Comparison of ENCODE assay signal across 13 cellular contexts in genomic region chr11:122692444-122692843, GRCh38. TPM values are rescaled to one million over a fixed set of nuclear protein-coding genes. Genes with fewer than 3 reads are reported as not detected.
DNase-seq lines count a peak whose midpoint lies in the region; ATAC-seq and TF ChIP-seq lines count a peak whose summit lies in the region.
"Had no signal": no experiment of that assay in that cellular context is flagged by ENCODE, and none has a peak within 500 bp of the region (broad histone marks: within the 10 kb centered on the region; RNA-seq: fewer than 3 reads in every experiment).

No MANE protein-coding gene starts in this region.

- in situ Hi-C loops in transverse colon (cut with MboI; ENCODE audit: low pct_ligation_motif_present in 1 of 4, low pct_unique_long_range_greater_than_20kb in 1 of 4, low sequenced_read_pairs in 3 of 4): no loop called here

- H3K27me3 ChIP-seq in smooth muscle cell (ENCODE audit: low read depth) (no peaks in the 10 kb centered on the region), transverse colon (no peaks in the 10 kb centered on the region), aorta (ENCODE audit: control insufficient read depth in 1 of 2, insufficient read depth in 2 of 2, low read length in 1 of 2) (no peaks in the 10 kb centered on the region)
- H3K27me3 ChIP-seq: gastroesophageal sphincter, upper lobe of left lung had no signal

- no peak for DNase-seq in activated CD4-positive, alpha-beta T cell treated with anti-CD3 and anti-CD28 coated beads, Interleukin-2, amount 10 ng/mL, durations not matched to agents 24 days and 14 days
- DNase-seq in activated CD4-positive, alpha-beta T cell treated with anti-CD3 and anti-CD28 coated beads, Interleukin-2, amount 10 ng/mL, durations not matched to agents 7 days and 5 days: no peak
- DNase-seq in OCI-LY7 (ENCODE audit: low spot score) (no peak), smooth muscle cell (lab: John Stamatoyannopoulos, UW; ENCODE audit: unreplicated experiment) (no peak), transverse colon (no peak), aorta (no peak), NOMO-1 treated with dmso at 0.1 percent for 144 hours (lab: John Stamatoyannopoulos, UW; ENCODE audit: unreplicated experiment) (no peak)
- DNase-seq in effector memory CD8-positive, alpha-beta T cell: no peak
- DNase-seq: stimulated activated CD4-positive, alpha-beta T cell treated with anti-CD3 and anti-CD28 coated beads, Interleukin-1b, Interleukin-23, amount 100 ng/mL, for 48 hours; T-helper 2 cell; upper lobe of left lung had no signal

- H3K36me3 ChIP-seq in OCI-LY7 (ENCODE audit: insufficient read depth, low read length) (no peaks in the 10 kb centered on the region), smooth muscle cell (ENCODE audit: low read depth) (no peaks in the 10 kb centered on the region), transverse colon (no peaks in the 10 kb centered on the region), aorta (ENCODE audit: control insufficient read depth in 1 of 2, insufficient read depth in 2 of 2, low read length in 1 of 2) (no peaks in the 10 kb centered on the region)
- H3K36me3 ChIP-seq: gastroesophageal sphincter, upper lobe of left lung had no signal

- CTCF ChIA-PET in activated CD4-positive, alpha-beta T cell treated with anti-CD3 and anti-CD28 coated beads, Interleukin-2, amount 10 ng/mL, durations not matched to agents 7 days and 5 days (lab: Charles Lee): interaction anchor here (1.2 to 1.4 kb wide), 2 partner anchors 14 to 62 kb away, joined by 3 read pairs; no protein-coding TSS in a partner anchor
- CTCF ChIA-PET in OCI-LY7 (lab: Charles Lee; ENCODE audit: unreplicated experiment): interaction anchor here (1.3 to 2.1 kb wide), 3 partner anchors 53 to 63 kb away, joined by 4 to 8 read pairs (median 5); no protein-coding TSS in a partner anchor

- H4K20me1 ChIP-seq in OCI-LY7 (ENCODE audit: insufficient read depth, low read length) (no peaks in the 10 kb centered on the region), smooth muscle cell (ENCODE audit: low read depth) (peaks cover 19% of the 10 kb centered on the region)

- no peak for ATAC-seq in effector memory CD8-positive, alpha-beta T cell (replicated peaks)
- ATAC-seq in aorta (ENCODE audit: low FRiP score): no peak
- ATAC-seq: gastroesophageal sphincter had no signal

- no peak for TF ChIP-seq POLR2A in transverse colon (IDR thresholded peaks at IDR 0.05)

- intact Hi-C loops in activated CD4-positive, alpha-beta T cell treated with anti-CD3 and anti-CD28 coated beads, Interleukin-2, amount 10 ng/mL, durations not matched to agents 24 days and 14 days (cut with micrococcal nuclease): no loop called here
- intact Hi-C loops in OCI-LY7 (cut with micrococcal nuclease; ENCODE audit: unreplicated experiment) (no loop called here), transverse colon (cut with DNase I; ENCODE audit: low total_unique reads) (no loop called here), aorta (cut with DNase I) (no loop called here)

- no peak for TF ChIP-seq EP300 in transverse colon (IDR thresholded peaks at IDR 0.05; ENCODE audit: low read depth)

- peak overlapping the region; percentile 44 for H3K27ac Mint-ChIP-seq in activated CD4-positive, alpha-beta T cell treated with anti-CD3 and anti-CD28 coated beads, Interleukin-2, amount 10 ng/mL, durations not matched to agents 24 days and 14 days
- H3K27ac Mint-ChIP-seq in activated CD4-positive, alpha-beta T cell treated with anti-CD3 and anti-CD28 coated beads, Interleukin-2, amount 10 ng/mL, durations not matched to agents 7 days and 5 days: no peak overlapping the region
- peak overlapping the region; percentile 84 to 87 for H3K27ac Mint-ChIP-seq in effector memory CD8-positive, alpha-beta T cell

- no peaks in the 10 kb centered on the region for H3K9me3 Mint-ChIP-seq in activated CD4-positive, alpha-beta T cell treated with anti-CD3 and anti-CD28 coated beads, Interleukin-2, amount 10 ng/mL, durations not matched to agents 24 days and 14 days
- H3K9me3 Mint-ChIP-seq in activated CD4-positive, alpha-beta T cell treated with anti-CD3 and anti-CD28 coated beads, Interleukin-2, amount 10 ng/mL, durations not matched to agents 7 days and 5 days: no peaks in the 10 kb centered on the region
- no peaks in the 10 kb centered on the region for H3K9me3 Mint-ChIP-seq in effector memory CD8-positive, alpha-beta T cell
- H3K9me3 Mint-ChIP-seq: activated T-helper 2 cell treated with anti-CD3 and anti-CD28 coated beads, Interferon-gamma antibody, Interleukin-2, Interleukin-4, amounts not matched to agents 10 μg/mL and 5 μg/mL and 100 μg/mL, durations not matched to agents 14 hours and 24 hours and 36 hours had no signal

- 74% methylated on average over 6 of the region's 6 CpGs for WGBS in smooth muscle cell (ENCODE audit: low lambda C conversion rate)
- 73 to 76% methylated on average over 5 to 6 of the region's 6 CpGs for WGBS in transverse colon (ENCODE audit: low coverage in 1 of 2), 2 donors
- WGBS in aorta, 2 donors: 86 to 91% methylated on average over 6 of the region's 6 CpGs

- no TSS peak for BruUV-seq in OCI-LY7 (replicated peaks; lab: Mats Ljungman, UMichigan)

- peak overlapping the region; percentile 61 for H3K4me2 ChIP-seq in OCI-LY7 (ENCODE audit: low read length)
- no peak overlapping the region for H3K4me2 ChIP-seq in smooth muscle cell

- H3K27me3 Mint-ChIP-seq in activated CD4-positive, alpha-beta T cell treated with anti-CD3 and anti-CD28 coated beads, Interleukin-2, amount 10 ng/mL, durations not matched to agents 24 days and 14 days: no peaks in the 10 kb centered on the region
- H3K27me3 Mint-ChIP-seq in activated CD4-positive, alpha-beta T cell treated with anti-CD3 and anti-CD28 coated beads, Interleukin-2, amount 10 ng/mL, durations not matched to agents 7 days and 5 days: no peaks in the 10 kb centered on the region
- no peaks in the 10 kb centered on the region for H3K27me3 Mint-ChIP-seq in effector memory CD8-positive, alpha-beta T cell

- no peak overlapping the region for H3K4me3 Mint-ChIP-seq in activated CD4-positive, alpha-beta T cell treated with anti-CD3 and anti-CD28 coated beads, Interleukin-2, amount 10 ng/mL, durations not matched to agents 24 days and 14 days
- no peak overlapping the region for H3K4me3 Mint-ChIP-seq in activated CD4-positive, alpha-beta T cell treated with anti-CD3 and anti-CD28 coated beads, Interleukin-2, amount 10 ng/mL, durations not matched to agents 7 days and 5 days
- no peak overlapping the region for H3K4me3 Mint-ChIP-seq in effector memory CD8-positive, alpha-beta T cell

- H3K27ac ChIP-seq in OCI-LY7 (ENCODE audit: low read depth, low read length, poor library complexity, severe bottlenecking) (peak overlapping the region; percentile 99), smooth muscle cell (ENCODE audit: low read depth) (peak overlapping the region; percentile 67), transverse colon (peak overlapping the region in 2 of 4 donors; percentile 42 to 63), aorta (ENCODE audit: low read depth in 1 of 2, low read length in 2 of 2) (no peak overlapping the region)

- no peak for TF ChIP-seq CTCF in OCI-LY7 (conservative IDR thresholded peaks at IDR 0.05; ENCODE audit: low read length)
- TF ChIP-seq CTCF in smooth muscle cell (IDR thresholded peaks at IDR 0.05; ENCODE audit: borderline replicate concordance, insufficient read depth, poor library complexity, severe bottlenecking): no peak
- no peak for TF ChIP-seq CTCF in transverse colon (IDR thresholded peaks at IDR 0.05)

- H3K9me3 ChIP-seq in OCI-LY7 (ENCODE audit: low read length) (no peaks in the 10 kb centered on the region), smooth muscle cell (replicated peaks; ENCODE audit: low read depth) (no peaks in the 10 kb centered on the region), transverse colon (no peaks in the 10 kb centered on the region), aorta (ENCODE audit: control insufficient read depth, low read length) (peaks cover 2% of the 10 kb centered on the region)
- H3K9me3 ChIP-seq: gastroesophageal sphincter, upper lobe of left lung had no signal

- H3K9ac ChIP-seq in smooth muscle cell (ENCODE audit: low read depth): no peak overlapping the region

- H3K4me3 ChIP-seq in OCI-LY7 (ENCODE audit: low read depth, low read length, poor library complexity, severe bottlenecking): no peak overlapping the region
- no peak overlapping the region for H3K4me3 ChIP-seq in smooth muscle cell
- H3K4me3 ChIP-seq in transverse colon: no peak overlapping the region
- H3K4me3 ChIP-seq in aorta (ENCODE audit: low read length in 2 of 2): no peak overlapping the region
- H3K4me3 ChIP-seq: gastroesophageal sphincter, upper lobe of left lung had no signal

- no peaks in the 10 kb centered on the region for H3K9me2 ChIP-seq in OCI-LY7 (ENCODE audit: insufficient read depth, low read length)

- H3K4me1 ChIP-seq in OCI-LY7 (ENCODE audit: insufficient read depth, low read length, poor library complexity, severe bottlenecking): peaks cover 89% of the 10 kb centered on the region
- peaks cover 15% of the 10 kb centered on the region for H3K4me1 ChIP-seq in smooth muscle cell (ENCODE audit: low read depth)
- H3K4me1 ChIP-seq in transverse colon: peaks cover 5 to 21% (median 8%) of the 10 kb centered on the region in 4 donors
- H3K4me1 ChIP-seq in aorta (ENCODE audit: control insufficient read depth in 1 of 2, insufficient read depth in 2 of 2, low read length in 2 of 2): no peaks in the 10 kb centered on the region

- POLR2A ChIA-PET in activated CD4-positive, alpha-beta T cell treated with anti-CD3 and anti-CD28 coated beads, Interleukin-2, amount 10 ng/mL, durations not matched to agents 7 days and 5 days (lab: Charles Lee): no interaction called here
- POLR2A ChIA-PET in OCI-LY7 (lab: Charles Lee): interaction anchor here (1.4 to 3.5 kb wide), 6 partner anchors 8 to 64 kb away, joined by 5 to 21 read pairs (median 12); partner anchors contain the start of gene UBASH3B

- peaks cover 52% of the 10 kb centered on the region for H3K4me1 Mint-ChIP-seq in activated CD4-positive, alpha-beta T cell treated with anti-CD3 and anti-CD28 coated beads, Interleukin-2, amount 10 ng/mL, durations not matched to agents 24 days and 14 days
- peaks cover 67% of the 10 kb centered on the region for H3K4me1 Mint-ChIP-seq in activated CD4-positive, alpha-beta T cell treated with anti-CD3 and anti-CD28 coated beads, Interleukin-2, amount 10 ng/mL, durations not matched to agents 7 days and 5 days
- H3K4me1 Mint-ChIP-seq in effector memory CD8-positive, alpha-beta T cell (ENCODE audit: low read depth in 2 of 2): peaks cover 39 to 49% of the 10 kb centered on the region in 2 donors

- no peak overlapping the region for H2AFZ ChIP-seq in OCI-LY7 (ENCODE audit: low read length)
- H2AFZ ChIP-seq in smooth muscle cell (ENCODE audit: low read depth): no peak overlapping the region

- H3F3A ChIP-seq in smooth muscle cell (ENCODE audit: low read depth): peaks cover 10% of the 10 kb centered on the region

- peaks cover 8% of the 10 kb centered on the region for H3K36me3 Mint-ChIP-seq in activated CD4-positive, alpha-beta T cell treated with anti-CD3 and anti-CD28 coated beads, Interleukin-2, amount 10 ng/mL, durations not matched to agents 24 days and 14 days (ENCODE audit: low read depth)
- H3K36me3 Mint-ChIP-seq in activated CD4-positive, alpha-beta T cell treated with anti-CD3 and anti-CD28 coated beads, Interleukin-2, amount 10 ng/mL, durations not matched to agents 7 days and 5 days (ENCODE audit: low read depth): peaks cover 8% of the 10 kb centered on the region
- H3K36me3 Mint-ChIP-seq in effector memory CD8-positive, alpha-beta T cell (ENCODE audit: insufficient read depth): peaks cover 2% of the 10 kb centered on the region

- H3K79me2 ChIP-seq in OCI-LY7 (ENCODE audit: insufficient read depth, low read depth, low read length): peaks cover 62% of the 10 kb centered on the region
- H3K79me2 ChIP-seq in smooth muscle cell (ENCODE audit: low read depth): peaks cover 46% of the 10 kb centered on the region

RNA-seq across cellular contexts. Expression of gene UBASH3B, which starts 36.9 kb away (rescaled TPM):
- 10.9 and 14.8 TPM in 2 replicates for total RNA-seq in activated CD4-positive, alpha-beta T cell treated with anti-CD3 and anti-CD28 coated beads, Interleukin-2, amount 10 ng/mL, durations not matched to agents 24 days and 14 days
- 10 to 100 TPM; 15.2 to 15.8 TPM for total RNA-seq in activated CD4-positive, alpha-beta T cell treated with anti-CD3 and anti-CD28 coated beads, Interleukin-2, amount 10 ng/mL, durations not matched to agents 7 days and 5 days
- total RNA-seq in OCI-LY7 (2014; rRNA removed; shearing (Covaris generic)): 36.3 and 54.7 TPM in 2 replicates
- total RNA-seq in OCI-LY7 (2022) (72.7 and 73.0 TPM in 2 replicates), smooth muscle cell (30.5 and 34.1 TPM in 2 replicates), transverse colon (100 to 1,000 TPM in 1 of 4 donors, 10 to 100 TPM in 1, 1 to 10 TPM in 2; 2.0 to 101 (median 17.0) TPM), aorta (10 to 100 TPM; 11.1 to 15.1 TPM)
- polyA plus RNA-seq in smooth muscle cell (15.8 and 23.1 TPM in 2 replicates), aorta (1 to 10 TPM in 1 of 2 donors, under 1 TPM in 1; 0.28 to 1.0 TPM)

Comparison
In these comparisons a context has a peak if more than half of its experiments do, and no peak if none do; other contexts are left out.
1. H3K27ac ChIP-seq: peak in OCI-LY7 (single experiment) and smooth muscle cell (single experiment); none in aorta (0 of 2).